ENCODE assay signal across 9 cellular contexts in the genomic region with DNA sequence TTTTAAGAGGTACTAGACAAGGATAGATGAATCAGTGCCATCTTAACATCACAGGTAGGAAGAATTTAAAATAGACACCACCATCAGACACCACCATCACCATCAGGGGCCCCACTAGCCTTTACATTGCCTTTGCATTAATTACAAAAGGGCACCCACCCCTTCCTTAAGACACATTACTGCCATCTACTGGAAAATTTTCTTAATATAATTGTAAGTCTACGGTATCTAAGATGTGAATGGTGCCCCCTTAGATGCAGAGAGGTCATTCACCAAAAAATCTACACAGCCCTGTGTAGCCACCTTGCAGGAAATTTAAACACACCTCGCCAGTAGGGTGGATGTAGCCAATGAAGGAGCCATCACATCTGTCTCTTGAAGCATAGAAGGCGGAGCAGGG.
A peak's percentile ranks its signal among the peaks of the same experiment; 100 is the strongest.
DNase-seq lines count a peak whose midpoint lies in the region; ATAC-seq and TF ChIP-seq lines count a peak whose summit lies in the region.
"Had no signal": no experiment of that assay in that cellular context is flagged by ENCODE, and none has a peak within 500 bp of the region (broad histone marks: within the 10 kb centered on the region; RNA-seq: fewer than 3 reads in every experiment).

No MANE protein-coding gene starts in this region.

- H4K20me1 ChIP-seq in neural progenitor cell (ENCODE audit: low read depth) = no peaks in the 10 kb centered on the region

- H3K36me3 ChIP-seq in neural progenitor cell (no peaks in the 10 kb centered on the region), mucosa of descending colon (ENCODE audit: low read depth) (no peaks in the 10 kb centered on the region)

- no peaks in the 10 kb centered on the region for H3K4me1 Mint-ChIP-seq in activated CD8-positive, alpha-beta T cell treated with anti-CD3 and anti-CD28 coated beads for 36 hours (ENCODE audit: low read depth)
- no peaks in the 10 kb centered on the region for H3K4me1 Mint-ChIP-seq in neural progenitor cell

- H3K4me1 ChIP-seq in neural progenitor cell = no peaks in the 10 kb centered on the region
- H3K4me1 ChIP-seq in mucosa of descending colon (ENCODE audit: low read depth) = no peaks in the 10 kb centered on the region

- H3K4me3 ChIP-seq in neural progenitor cell = no peak overlapping the region
- H3K4me3 ChIP-seq in mucosa of descending colon = no peak overlapping the region

- H3F3A ChIP-seq in neural progenitor cell (ENCODE audit: low read depth) = no peaks in the 10 kb centered on the region

- H3K4me3 Mint-ChIP-seq in activated CD8-positive, alpha-beta T cell treated with anti-CD3 and anti-CD28 coated beads for 36 hours = no peak overlapping the region
- no peak overlapping the region for H3K4me3 Mint-ChIP-seq in neural progenitor cell

- no peaks in the 10 kb centered on the region for H3K27me3 Mint-ChIP-seq in activated CD8-positive, alpha-beta T cell treated with anti-CD3 and anti-CD28 coated beads for 36 hours
- peaks cover 2% of the 10 kb centered on the region for H3K27me3 Mint-ChIP-seq in neural progenitor cell (ENCODE audit: insufficient read depth, low read depth)

- DNase-seq in SIG-M5 treated with dmso at 0.1 percent for 504 hours (lab: John Stamatoyannopoulos, UW; ENCODE audit: unreplicated experiment) (peak; percentile 63), SIG-M5 (lab: John Stamatoyannopoulos, UW) (no peak), neural progenitor cell (ENCODE audit: low spot score) (no peak), cerebellar nuclear complex (lab: John Stamatoyannopoulos, UW) (no peak), mucosa of descending colon (no peak)
- DNase-seq in activated CD8-positive, alpha-beta T cell treated with anti-CD3 and anti-CD28 coated beads for 36 hours = peak; percentile 11

- H3K27ac ChIP-seq in neural progenitor cell = no peak overlapping the region

- no peak overlapping the region for H2AFZ ChIP-seq in neural progenitor cell (replicated peaks)

- no peak for TF ChIP-seq EP300 in Ishikawa (IDR thresholded peaks at IDR 0.05; ENCODE audit: borderline replicate concordance)

- no peaks in the 10 kb centered on the region for H3K36me3 Mint-ChIP-seq in activated CD8-positive, alpha-beta T cell treated with anti-CD3 and anti-CD28 coated beads for 36 hours (ENCODE audit: low read depth)
- H3K36me3 Mint-ChIP-seq in neural progenitor cell = no peaks in the 10 kb centered on the region

- POLR2A ChIA-PET in activated CD8-positive, alpha-beta T cell treated with anti-CD3 and anti-CD28 coated beads for 36 hours (lab: Charles Lee) = no interaction called here

- CTCF ChIA-PET in activated CD8-positive, alpha-beta T cell treated with anti-CD3 and anti-CD28 coated beads for 36 hours (lab: Charles Lee) = no interaction called here

- H3K9me3 ChIP-seq in neural progenitor cell (ENCODE audit: low read depth) (no peaks in the 10 kb centered on the region), mucosa of descending colon (no peaks in the 10 kb centered on the region)

- H3K9me3 Mint-ChIP-seq in activated CD8-positive, alpha-beta T cell treated with anti-CD3 and anti-CD28 coated beads for 36 hours = no peaks in the 10 kb centered on the region
- H3K9me3 Mint-ChIP-seq in neural progenitor cell = no peaks in the 10 kb centered on the region

- no peak overlapping the region for H3K27ac Mint-ChIP-seq in activated CD8-positive, alpha-beta T cell treated with anti-CD3 and anti-CD28 coated beads for 36 hours
- no peak overlapping the region for H3K27ac Mint-ChIP-seq in neural progenitor cell

- no peaks in the 10 kb centered on the region for H3K79me2 ChIP-seq in neural progenitor cell (ENCODE audit: low read depth)

- no peak overlapping the region for H3K4me2 ChIP-seq in neural progenitor cell

- intact Hi-C loops in activated CD8-positive, alpha-beta T cell treated with anti-CD3 and anti-CD28 coated beads for 36 hours (cut with micrococcal nuclease) = loop anchor here (5.0 kb wide), 1 partner anchor 233 kb away; no protein-coding TSS in a partner anchor
- intact Hi-C loops in mucosa of descending colon (cut with DNase I, micrococcal nuclease) = no loop called here

- peak; percentile 21; the same call in 1 of the 2 replicates for TF ChIP-seq RAD21 in Ishikawa (IDR thresholded peaks at IDR 0.05; ENCODE audit: low read depth)

- no peaks in the 10 kb centered on the region for H3K27me3 ChIP-seq in neural progenitor cell

- H3K9ac ChIP-seq in neural progenitor cell = no peak overlapping the region

- ATAC-seq in activated CD8-positive, alpha-beta T cell treated with anti-CD3 and anti-CD28 coated beads for 36 hours = peak; percentile 75
- ATAC-seq in GM21619 (IDR thresholded peaks at IDR 0.05; ENCODE audit: unreplicated experiment) = no peak
- no peak for ATAC-seq in mucosa of descending colon
- ATAC-seq: Panc1 had no signal

- TF ChIP-seq CTCF in activated CD8-positive, alpha-beta T cell treated with anti-CD3 and anti-CD28 coated beads for 36 hours (IDR thresholded peaks at IDR 0.05) = peak; percentile 40
- TF ChIP-seq CTCF in neural progenitor cell (IDR thresholded peaks at IDR 0.05) (peak; percentile 16), mucosa of descending colon (IDR thresholded peaks at IDR 0.05) (no peak)

TF ChIP-seq in Ishikawa, 13 proteins besides CTCF, POLR2A, EP300 and RAD21:
- TF ChIP-seq, protein P1, sequence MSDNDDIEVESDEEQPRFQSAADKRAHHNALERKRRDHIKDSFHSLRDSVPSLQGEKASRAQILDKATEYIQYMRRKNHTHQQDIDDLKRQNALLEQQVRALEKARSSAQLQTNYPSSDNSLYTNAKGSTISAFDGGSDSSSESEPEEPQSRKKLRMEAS (IDR thresholded peaks at IDR 0.05) = no peak
- TF ChIP-seq TCF12 (IDR thresholded peaks at IDR 0.05; ENCODE audit: low read depth) = no peak
- no peak for TF ChIP-seq TAF1 (IDR thresholded peaks at IDR 0.05; ENCODE audit: low read depth)
- no peak for TF ChIP-seq YY1 (IDR thresholded peaks at IDR 0.05; ENCODE audit: low read depth)

Comparison
In these comparisons a context has a peak if more than half of its experiments do, and no peak if none do; other contexts are left out.
1. DNase-seq: peak in SIG-M5 treated with dmso at 0.1 percent for 504 hours (single experiment) and activated CD8-positive, alpha-beta T cell treated with anti-CD3 and anti-CD28 coated beads for 36 hours (single experiment); none in SIG-M5 (single experiment), neural progenitor cell (single experiment), cerebellar nuclear complex (0 of 2) and mucosa of descending colon (0 of 3).